ENCODE assay signal across 8 cellular contexts in the genomic region with DNA sequence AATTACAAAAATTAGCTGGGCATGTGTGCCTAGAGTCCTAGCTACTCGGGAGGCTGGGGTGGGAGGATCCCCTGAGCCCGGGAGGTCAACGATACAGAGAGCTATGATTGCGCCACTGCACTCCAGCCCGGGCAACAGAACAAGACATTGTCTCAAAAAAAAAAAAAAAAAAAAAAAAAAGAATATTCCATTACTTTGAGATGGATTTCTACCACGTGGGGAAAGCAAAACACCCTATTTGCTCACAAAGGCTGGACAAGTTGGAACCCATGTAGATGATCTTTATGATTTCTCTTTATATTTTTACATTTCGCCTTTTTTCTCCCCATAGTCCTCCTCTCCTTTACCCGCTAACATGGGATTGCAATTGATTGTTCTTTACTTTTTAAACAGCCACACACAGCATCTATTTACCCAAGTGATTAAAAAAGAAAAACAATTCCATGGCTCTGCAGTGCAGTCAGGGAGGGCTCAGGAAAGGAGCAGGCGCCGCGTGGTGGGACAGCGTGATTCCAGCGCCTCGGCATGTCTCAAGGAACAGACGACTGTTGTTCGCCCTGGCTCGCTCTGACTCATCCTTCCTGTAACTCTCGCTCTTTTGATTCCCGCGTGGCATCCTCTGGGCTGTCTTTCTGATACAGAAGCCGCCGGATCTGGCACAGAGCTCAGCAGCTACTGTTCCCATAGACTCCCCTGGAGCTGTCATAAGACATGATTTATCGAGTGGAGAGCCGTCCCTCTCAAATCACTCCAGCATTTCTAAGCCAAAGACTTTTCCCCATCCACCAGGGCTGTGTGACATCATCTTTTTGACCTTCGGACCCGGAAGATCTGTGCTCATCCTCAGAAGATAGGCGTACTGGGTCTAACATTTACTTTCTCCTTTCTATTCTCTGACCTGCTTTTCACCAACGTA.
A peak's percentile ranks its signal among the peaks of the same experiment; 100 is the strongest.
DNase-seq lines count a peak whose midpoint lies in the region; ATAC-seq lines count a peak whose summit lies in the region.

No MANE protein-coding gene starts in this region.

- in situ Hi-C loops in G401 (cut with HindIII; ENCODE audit: low sequenced_read_pairs): no loop called here

- no peak overlapping the region for H3K27ac Mint-ChIP-seq in stimulated activated effector memory CD8-positive, alpha-beta T cell treated with anti-CD3 and anti-CD28 coated beads, Interleukin-12 subunit alpha, Interleukin-12 subunit beta, amount 100 ng/mL, for 72 hours

- peak; percentile 61 for DNase-seq in G401 (ENCODE audit: low spot score)
- peak; percentile 89 for DNase-seq in SW480 (ENCODE audit: low spot score)
- DNase-seq in Right ventricle myocardium superior: peak; percentile 90
- peak; percentile 57 to 96 (median 80) for DNase-seq in posterior cingulate gyrus
- no peak for DNase-seq in stimulated activated effector memory CD8-positive, alpha-beta T cell treated with anti-CD3 and anti-CD28 coated beads, Interleukin-12 subunit alpha, Interleukin-12 subunit beta, amount 100 ng/mL, for 72 hours (ENCODE audit: low spot score in 2 of 2)
- DNase-seq in NCI-H345 treated with DMSO at 0.1 percent for 48 hours (lab: John Stamatoyannopoulos, UW; ENCODE audit: unreplicated experiment): no peak
- no peak for DNase-seq in activated CD4-positive, CD25-positive, alpha-beta regulatory T cell (lab: John Stamatoyannopoulos, UW)
- DNase-seq in NCI-H2196 treated with DMSO at 0.1 percent for 48 hours (lab: John Stamatoyannopoulos, UW; ENCODE audit: unreplicated experiment): no peak

- no peaks in the 10 kb centered on the region for H3K36me3 Mint-ChIP-seq in stimulated activated effector memory CD8-positive, alpha-beta T cell treated with anti-CD3 and anti-CD28 coated beads, Interleukin-12 subunit alpha, Interleukin-12 subunit beta, amount 100 ng/mL, for 72 hours

- no peak overlapping the region for H3K4me3 Mint-ChIP-seq in stimulated activated effector memory CD8-positive, alpha-beta T cell treated with anti-CD3 and anti-CD28 coated beads, Interleukin-12 subunit alpha, Interleukin-12 subunit beta, amount 100 ng/mL, for 72 hours

- H3K4me1 Mint-ChIP-seq in stimulated activated effector memory CD8-positive, alpha-beta T cell treated with anti-CD3 and anti-CD28 coated beads, Interleukin-12 subunit alpha, Interleukin-12 subunit beta, amount 100 ng/mL, for 72 hours: peaks cover 13% of the 10 kb centered on the region

- ATAC-seq in Right ventricle myocardium superior (ENCODE audit: poor library complexity): peak; percentile 95
- no peak for ATAC-seq in stimulated activated effector memory CD8-positive, alpha-beta T cell treated with anti-CD3 and anti-CD28 coated beads, Interleukin-12 subunit alpha, Interleukin-12 subunit beta, amount 100 ng/mL, for 72 hours

- H3K9me3 Mint-ChIP-seq in stimulated activated effector memory CD8-positive, alpha-beta T cell treated with anti-CD3 and anti-CD28 coated beads, Interleukin-12 subunit alpha, Interleukin-12 subunit beta, amount 100 ng/mL, for 72 hours: no peaks in the 10 kb centered on the region

- intact Hi-C loops in Right ventricle myocardium superior (cut with DNase I): no loop called here
- intact Hi-C loops in posterior cingulate gyrus (cut with DNase I): loop anchor here (10.0 kb wide), 1 partner anchor 121 kb away; no protein-coding TSS in a partner anchor

Comparison
In these comparisons a context has a peak if more than half of its experiments do, and no peak if none do; other contexts are left out.
1. DNase-seq: peak in G401 (single experiment), SW480 (single experiment), Right ventricle myocardium superior (single experiment) and posterior cingulate gyrus (10 of 10); none in stimulated activated effector memory CD8-positive, alpha-beta T cell treated with anti-CD3 and anti-CD28 coated beads, Interleukin-12 subunit alpha, Interleukin-12 subunit beta, amount 100 ng/mL, for 72 hours (0 of 2), NCI-H345 treated with DMSO at 0.1 percent for 48 hours (single experiment), activated CD4-positive, CD25-positive, alpha-beta regulatory T cell (0 of 4) and NCI-H2196 treated with DMSO at 0.1 percent for 48 hours (single experiment).